ENCODE assay signal across 16 cellular contexts in genomic region chr7:44697136-44698045, GRCh38. TPM values are rescaled to one million over a fixed set of nuclear protein-coding genes. Genes with fewer than 3 reads are reported as not detected.
DNase-seq lines count a peak whose midpoint lies in the region; ATAC-seq and TF ChIP-seq lines count a peak whose summit lies in the region.
"Had no signal": no experiment of that assay in that cellular context is flagged by ENCODE, and none has a peak within 500 bp of the region (broad histone marks: within the 10 kb centered on the region; RNA-seq: fewer than 3 reads in every experiment).

No MANE protein-coding gene starts in this region.

- no peak overlapping the region for H2AFZ ChIP-seq in Karpas-422 (ENCODE audit: low read length)

- no peak for DNase-seq in CD4-positive, alpha-beta memory T cell
- DNase-seq in RWPE1 (ENCODE audit: low spot score) (no peak), chondrocyte (ENCODE audit: low spot score) (peak; percentile 70), posterior vena cava (ENCODE audit: low spot score) (peak; percentile 75), Karpas-422 (no peak), amygdala (lab: John Stamatoyannopoulos, UW) (no peak)
- DNase-seq in activated naive CD4-positive, alpha-beta T cell treated with anti-CD3 and anti-CD28 coated beads, Interleukin-2, amount 50 U/mL, for 16 hours = no peak
- DNase-seq: ACHN; Calu3; CD4-positive, CD25-positive, alpha-beta regulatory T cell; DMS79; GOT3; H9 had no signal

- no peak for ATAC-seq in GM19463 (IDR thresholded peaks at IDR 0.05; ENCODE audit: unreplicated experiment)
- ATAC-seq: GM12878 had no signal

- no peak overlapping the region for H3K9ac ChIP-seq in Karpas-422 (ENCODE audit: low read length)
- H3K9ac ChIP-seq: BLaER1 treated with 17β-estradiol and CSF1 and Interleukin-3, amounts not matched to agents 10 nM and 100 nM had no signal

- peaks cover 0 to 2% (median 0%) of the 10 kb centered on the region in 8 donors for H3K9me3 Mint-ChIP-seq in CD4-positive, alpha-beta memory T cell
- H3K9me3 Mint-ChIP-seq in chondrocyte (ENCODE audit: low read depth) = peaks cover 2% of the 10 kb centered on the region
- H3K9me3 Mint-ChIP-seq: CD4-positive, CD25-positive, alpha-beta regulatory T cell; H9 had no signal

- POLR2A ChIA-PET in CD4-positive, alpha-beta memory T cell (lab: Charles Lee; ENCODE audit: partially characterized antibody) = interaction anchor here (0.9 kb wide), 1 partner anchor 101 kb away, joined by 3 read pairs; no protein-coding TSS in a partner anchor
- POLR2A ChIA-PET in RWPE1 (lab: Yijun Ruan, JAX; ENCODE audit: low non-redundant PET) = no interaction called here

- H4K20me1 ChIP-seq in Karpas-422 (ENCODE audit: insufficient read depth, low read depth, low read length) = no peaks in the 10 kb centered on the region
- H4K20me1 ChIP-seq: BLaER1 treated with 17β-estradiol and CSF1 and Interleukin-3, amounts not matched to agents 10 nM and 100 nM had no signal

- H3K9me2 ChIP-seq in Karpas-422 (replicated peaks; ENCODE audit: insufficient read depth, low read length) = no peaks in the 10 kb centered on the region

- no peaks in the 10 kb centered on the region for H3K27me3 ChIP-seq in CD4-positive, alpha-beta memory T cell (ENCODE audit: insufficient read depth, low read length)
- H3K27me3 ChIP-seq in Karpas-422 (ENCODE audit: low read length) = no peaks in the 10 kb centered on the region
- H3K27me3 ChIP-seq: BLaER1 treated with 17β-estradiol and CSF1 and Interleukin-3, amounts not matched to agents 10 nM and 100 nM had no signal

- H3K27ac Mint-ChIP-seq in CD4-positive, alpha-beta memory T cell = peak overlapping the region in 4 of 7 donors; percentile 21 to 83 (median 46)
- H3K27ac Mint-ChIP-seq in chondrocyte (ENCODE audit: unreplicated experiment) = no peak overlapping the region

- H3K9me3 ChIP-seq in CD4-positive, alpha-beta memory T cell (ENCODE audit: control insufficient read depth in 1 of 2, low read length in 2 of 2) = no peaks in the 10 kb centered on the region
- H3K9me3 ChIP-seq in Karpas-422 (ENCODE audit: low read length) = no peaks in the 10 kb centered on the region; the same call in 1 of the 2 replicates

- no peaks in the 10 kb centered on the region for H3K4me1 ChIP-seq in CD4-positive, alpha-beta memory T cell (ENCODE audit: insufficient read depth, low read length)
- no peaks in the 10 kb centered on the region for H3K4me1 ChIP-seq in Karpas-422 (ENCODE audit: low read length)

- peaks cover 76% of the 10 kb centered on the region for H3K36me3 ChIP-seq in CD4-positive, alpha-beta memory T cell (ENCODE audit: insufficient read depth, low read length)
- peaks cover 49% of the 10 kb centered on the region for H3K36me3 ChIP-seq in Karpas-422 (ENCODE audit: insufficient read depth, low read length)

- peak overlapping the region in 1 of 8 donors; percentile 52 for H3K4me3 Mint-ChIP-seq in CD4-positive, alpha-beta memory T cell
- no peak overlapping the region for H3K4me3 Mint-ChIP-seq in chondrocyte (ENCODE audit: unreplicated experiment)
- H3K4me3 Mint-ChIP-seq: CD4-positive, CD25-positive, alpha-beta regulatory T cell; H9 had no signal

- TF ChIP-seq CTCF in RWPE1 (conservative IDR thresholded peaks at IDR 0.05; ENCODE audit: low read depth) = no peak
- TF ChIP-seq CTCF in chondrocyte (IDR thresholded peaks at IDR 0.05) = no peak

- no peaks in the 10 kb centered on the region for H3K27me3 Mint-ChIP-seq in CD4-positive, alpha-beta memory T cell
- H3K27me3 Mint-ChIP-seq in chondrocyte (ENCODE audit: low read depth) = no peaks in the 10 kb centered on the region
- H3K27me3 Mint-ChIP-seq: CD4-positive, CD25-positive, alpha-beta regulatory T cell had no signal

- H3K4me1 Mint-ChIP-seq in CD4-positive, alpha-beta memory T cell = peaks cover 0 to under 1% (median 0%) of the 10 kb centered on the region in 4 donors
- H3K4me1 Mint-ChIP-seq in chondrocyte (ENCODE audit: low read depth) = peaks cover 9% of the 10 kb centered on the region
- H3K4me1 Mint-ChIP-seq: CD4-positive, CD25-positive, alpha-beta regulatory T cell; H9 had no signal

- H3K79me2 ChIP-seq in Karpas-422 (ENCODE audit: low read length) = no peaks in the 10 kb centered on the region

- H3K4me2 ChIP-seq in Karpas-422 (ENCODE audit: low read depth, low read length, poor library complexity, severe bottlenecking) = no peak overlapping the region
- H3K4me2 ChIP-seq: BLaER1 treated with 17β-estradiol and CSF1 and Interleukin-3, amounts not matched to agents 10 nM and 100 nM had no signal

- CTCF ChIA-PET in CD4-positive, alpha-beta memory T cell (lab: Charles Lee; ENCODE audit: partially characterized antibody) = no interaction called here
- CTCF ChIA-PET in RWPE1 (lab: Yijun Ruan, JAX) = interaction anchor here (0.5 to 0.6 kb wide), 2 partner anchors 368 to 515 kb away, joined by 3 to 4 read pairs; no protein-coding TSS in a partner anchor

- no peak overlapping the region for H3K27ac ChIP-seq in CD4-positive, alpha-beta memory T cell (ENCODE audit: low read depth, low read length)
- H3K27ac ChIP-seq in RWPE1 (peak overlapping the region; percentile 8; the same call in 1 of the 2 replicates), Karpas-422 (ENCODE audit: low read length) (no peak overlapping the region)
- H3K27ac ChIP-seq: BLaER1 treated with 17β-estradiol and CSF1 and Interleukin-3, amounts not matched to agents 10 nM and 100 nM had no signal

- H3K36me3 Mint-ChIP-seq in CD4-positive, alpha-beta memory T cell = peaks cover 66 to 71% of the 10 kb centered on the region in 2 donors
- H3K36me3 Mint-ChIP-seq in chondrocyte (ENCODE audit: low read depth) = peaks cover 52% of the 10 kb centered on the region

- intact Hi-C loops in CD4-positive, alpha-beta memory T cell (cut with micrococcal nuclease) = no loop called here
- intact Hi-C loops in posterior vena cava (cut with DNase I) = no loop called here

- no peak overlapping the region for H3K4me3 ChIP-seq in CD4-positive, alpha-beta memory T cell (ENCODE audit: low read length in 2 of 2)
- H3K4me3 ChIP-seq in Karpas-422 (ENCODE audit: low read length) = no peak overlapping the region
- H3K4me3 ChIP-seq: BLaER1 treated with 17β-estradiol and CSF1 and Interleukin-3, amounts not matched to agents 10 nM and 100 nM; GM12878 had no signal

RNA-seq across cellular contexts. Expression of gene ZMIZ2, which starts 51.3 kb away (rescaled TPM):
- total RNA-seq in CD4-positive, alpha-beta memory T cell = 100 to 1,000 TPM; 169 to 170 TPM
- polyA plus RNA-seq in CD4-positive, alpha-beta memory T cell = 10 to 100 TPM in 1 of 2 donors, 1 to 10 TPM in 1; 1.1 to 12.1 TPM
- total RNA-seq in chondrocyte (68.5 to 73.5 TPM (median 72.6 TPM) in 3 replicates), posterior vena cava (10 to 100 TPM; 52.2 to 67.1 TPM)
- 16.2 and 19.9 TPM in 2 replicates for total RNA-seq in Karpas-422 (2014; rRNA removed; shearing (Covaris generic); ENCODE audit: low replicate concordance)

Comparison
In these comparisons a context has a peak if more than half of its experiments do, and no peak if none do; other contexts are left out.
1. DNase-seq: peak in chondrocyte (single experiment) and posterior vena cava (single experiment); none in CD4-positive, alpha-beta memory T cell (0 of 5), RWPE1 (single experiment), Karpas-422 (single experiment), activated naive CD4-positive, alpha-beta T cell treated with anti-CD3 and anti-CD28 coated beads, Interleukin-2, amount 50 U/mL, for 16 hours (single experiment) and amygdala (0 of 56).